In the genomic region with DNA sequence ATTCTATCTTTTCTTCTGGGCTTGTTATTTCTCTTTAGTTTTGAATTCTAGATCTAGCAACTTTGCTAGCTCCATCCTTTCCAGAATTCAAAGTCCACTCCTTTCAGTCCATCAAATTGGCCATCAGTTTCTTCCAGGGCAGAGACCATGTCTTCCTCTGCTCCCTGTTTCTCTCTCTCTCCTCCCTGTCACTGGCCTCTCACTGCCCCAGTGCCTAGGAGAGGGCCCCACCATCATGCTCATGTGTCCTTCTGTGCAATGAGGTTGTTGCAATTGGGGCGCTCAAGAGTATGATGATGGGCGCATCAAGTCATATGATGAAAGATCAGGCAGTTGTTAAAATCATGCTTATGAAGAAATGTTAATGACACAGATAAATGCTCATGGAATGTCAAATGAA, we compare ENCODE assay signal across 19 cellular contexts.
A peak's percentile ranks its signal among the peaks of the same experiment; 100 is the strongest.
DNase-seq lines count a peak whose midpoint lies in the region; ATAC-seq and TF ChIP-seq lines count a peak whose summit lies in the region.
"Had no signal": no experiment of that assay in that cellular context is flagged by ENCODE, and none has a peak within 500 bp of the region (broad histone marks: within the 10 kb centered on the region; RNA-seq: fewer than 3 reads in every experiment).

No MANE protein-coding gene starts in this region.

- H3F3A ChIP-seq in Loucy (ENCODE audit: low read depth): peaks cover 14% of the 10 kb centered on the region

- H2AFZ ChIP-seq in Loucy (ENCODE audit: low read length): no peak overlapping the region
- H2AFZ ChIP-seq in osteoblast (ENCODE audit: low read length): no peak overlapping the region

- H3K4me3 Mint-ChIP-seq in activated CD8-positive, alpha-beta memory T cell treated with anti-CD3 and anti-CD28 coated beads, Interleukin-2, amount 10 ng/mL, durations not matched to agents 7 days and 5 days: no peak overlapping the region
- H3K4me3 Mint-ChIP-seq: CD4-positive, alpha-beta T cell; HFFc6 had no signal

- H3K27me3 ChIP-seq in Loucy (ENCODE audit: insufficient read depth, low read length, poor library complexity, severe bottlenecking): no peaks in the 10 kb centered on the region
- peaks cover 4% of the 10 kb centered on the region for H3K27me3 ChIP-seq in osteoblast (ENCODE audit: insufficient read depth, low read length)

- H3K9me3 ChIP-seq in Loucy (ENCODE audit: insufficient read depth, low read depth, low read length): peaks cover 10% of the 10 kb centered on the region
- no peaks in the 10 kb centered on the region for H3K9me3 ChIP-seq in osteoblast (ENCODE audit: low read depth, low read length)
- H3K9me3 ChIP-seq: A549, Caco-2 had no signal

- H4K20me1 ChIP-seq in Loucy (ENCODE audit: insufficient read depth, low read length, poor library complexity, severe bottlenecking) (no peaks in the 10 kb centered on the region), osteoblast (ENCODE audit: insufficient read depth, low read length) (no peaks in the 10 kb centered on the region)

- ATAC-seq in activated CD8-positive, alpha-beta memory T cell treated with anti-CD3 and anti-CD28 coated beads, Interleukin-2, amount 10 ng/mL, durations not matched to agents 7 days and 5 days: no peak
- ATAC-seq in GM21737 (IDR thresholded peaks at IDR 0.05; ENCODE audit: unreplicated experiment): no peak
- ATAC-seq: A549, HCT116 had no signal

- H3K4me1 ChIP-seq in Loucy (ENCODE audit: insufficient read depth, low read length, poor library complexity, severe bottlenecking) (peaks cover 54% of the 10 kb centered on the region), osteoblast (ENCODE audit: insufficient read depth, low read length) (peaks cover 7% of the 10 kb centered on the region)
- H3K4me1 ChIP-seq: A549, Caco-2 had no signal

- H3K27me3 Mint-ChIP-seq in activated CD8-positive, alpha-beta memory T cell treated with anti-CD3 and anti-CD28 coated beads, Interleukin-2, amount 10 ng/mL, durations not matched to agents 7 days and 5 days: peaks cover 15% of the 10 kb centered on the region

- H3K4me2 ChIP-seq in Loucy (ENCODE audit: low read depth, low read length, poor library complexity, severe bottlenecking) (no peak overlapping the region), osteoblast (ENCODE audit: insufficient read depth, low read length) (no peak overlapping the region)
- H3K4me2 ChIP-seq: A549 had no signal

- H3K9me2 ChIP-seq in Loucy (replicated peaks; ENCODE audit: low read depth, low read length): no peaks in the 10 kb centered on the region

- H3K9me3 Mint-ChIP-seq in activated CD8-positive, alpha-beta memory T cell treated with anti-CD3 and anti-CD28 coated beads, Interleukin-2, amount 10 ng/mL, durations not matched to agents 7 days and 5 days (ENCODE audit: low read depth): no peaks in the 10 kb centered on the region
- H3K9me3 Mint-ChIP-seq: HFFc6 had no signal

- no peaks in the 10 kb centered on the region; the same call in 1 of the 2 replicates for H3K36me3 ChIP-seq in Loucy (ENCODE audit: insufficient read depth, low read length)
- H3K36me3 ChIP-seq in osteoblast (ENCODE audit: insufficient read depth, low read length): no peaks in the 10 kb centered on the region

- H3K79me2 ChIP-seq in Loucy (ENCODE audit: insufficient read depth, low read length): peaks cover 19% of the 10 kb centered on the region; the same call in 1 of the 2 replicates
- no peaks in the 10 kb centered on the region for H3K79me2 ChIP-seq in osteoblast (ENCODE audit: insufficient read depth, low read length)

- H3K36me3 Mint-ChIP-seq in activated CD8-positive, alpha-beta memory T cell treated with anti-CD3 and anti-CD28 coated beads, Interleukin-2, amount 10 ng/mL, durations not matched to agents 7 days and 5 days: peaks cover 2% of the 10 kb centered on the region

- H3K4me1 Mint-ChIP-seq in activated CD8-positive, alpha-beta memory T cell treated with anti-CD3 and anti-CD28 coated beads, Interleukin-2, amount 10 ng/mL, durations not matched to agents 7 days and 5 days: peaks cover 13% of the 10 kb centered on the region

- no peak overlapping the region for H3K4me3 ChIP-seq in Loucy (ENCODE audit: low read length, poor library complexity, severe bottlenecking)
- H3K4me3 ChIP-seq in osteoblast (ENCODE audit: insufficient read depth, low read length): no peak overlapping the region
- H3K4me3 ChIP-seq: A549 had no signal

- H3K27ac Mint-ChIP-seq in activated CD8-positive, alpha-beta memory T cell treated with anti-CD3 and anti-CD28 coated beads, Interleukin-2, amount 10 ng/mL, durations not matched to agents 7 days and 5 days: no peak overlapping the region
- H3K27ac Mint-ChIP-seq: CD4-positive, alpha-beta T cell; HFFc6 had no signal

- peak; percentile 8 for DNase-seq in activated CD8-positive, alpha-beta memory T cell treated with anti-CD3 and anti-CD28 coated beads, Interleukin-2, amount 10 ng/mL, durations not matched to agents 7 days and 5 days
- no peak for DNase-seq in activated CD8-positive, alpha-beta memory T cell treated with anti-CD3 and anti-CD28 coated beads for 24 hours
- DNase-seq in osteoblast (ENCODE audit: insufficient read length, low spot score, missing footprints): peak; percentile 19
- no peak for DNase-seq in stimulated activated naive CD4-positive, alpha-beta T cell (lab: John Stamatoyannopoulos, UW)
- no peak for DNase-seq in substantia nigra (lab: John Stamatoyannopoulos, UW)
- DNase-seq: AML-193; Caco-2; CD4-positive, alpha-beta T cell; GDM1; GOT3; H7; HFFc6; IMR-90 had no signal

- no peak overlapping the region for H3K27ac ChIP-seq in osteoblast (ENCODE audit: low read depth, low read length)
- H3K27ac ChIP-seq in substantia nigra (ENCODE audit: low read depth, low read length, poor library complexity, severe bottlenecking): no peak overlapping the region
- H3K27ac ChIP-seq: 22Rv1, A549, C4-2B had no signal

- no peak for TF ChIP-seq CTCF in Loucy (conservative IDR thresholded peaks at IDR 0.05; ENCODE audit: low read length)
- TF ChIP-seq CTCF in osteoblast (IDR thresholded peaks at IDR 0.05; ENCODE audit: extremely low read depth, low read depth, low read length): no peak

- CTCF ChIA-PET in activated CD8-positive, alpha-beta memory T cell treated with anti-CD3 and anti-CD28 coated beads, Interleukin-2, amount 10 ng/mL, durations not matched to agents 7 days and 5 days (lab: Charles Lee): no interaction called here

- peak overlapping the region; percentile 95 for H3K9ac ChIP-seq in Loucy (ENCODE audit: low read depth, low read length, poor library complexity, severe bottlenecking)

Comparison
In these comparisons a context has a peak if more than half of its experiments do, and no peak if none do; other contexts are left out.
1. DNase-seq: peak in activated CD8-positive, alpha-beta memory T cell treated with anti-CD3 and anti-CD28 coated beads, Interleukin-2, amount 10 ng/mL, durations not matched to agents 7 days and 5 days (single experiment) and osteoblast (single experiment); none in activated CD8-positive, alpha-beta memory T cell treated with anti-CD3 and anti-CD28 coated beads for 24 hours (single experiment), stimulated activated naive CD4-positive, alpha-beta T cell (0 of 6) and substantia nigra (0 of 49).